ENCODE assay signal across 8 cellular contexts in the genomic region with DNA sequence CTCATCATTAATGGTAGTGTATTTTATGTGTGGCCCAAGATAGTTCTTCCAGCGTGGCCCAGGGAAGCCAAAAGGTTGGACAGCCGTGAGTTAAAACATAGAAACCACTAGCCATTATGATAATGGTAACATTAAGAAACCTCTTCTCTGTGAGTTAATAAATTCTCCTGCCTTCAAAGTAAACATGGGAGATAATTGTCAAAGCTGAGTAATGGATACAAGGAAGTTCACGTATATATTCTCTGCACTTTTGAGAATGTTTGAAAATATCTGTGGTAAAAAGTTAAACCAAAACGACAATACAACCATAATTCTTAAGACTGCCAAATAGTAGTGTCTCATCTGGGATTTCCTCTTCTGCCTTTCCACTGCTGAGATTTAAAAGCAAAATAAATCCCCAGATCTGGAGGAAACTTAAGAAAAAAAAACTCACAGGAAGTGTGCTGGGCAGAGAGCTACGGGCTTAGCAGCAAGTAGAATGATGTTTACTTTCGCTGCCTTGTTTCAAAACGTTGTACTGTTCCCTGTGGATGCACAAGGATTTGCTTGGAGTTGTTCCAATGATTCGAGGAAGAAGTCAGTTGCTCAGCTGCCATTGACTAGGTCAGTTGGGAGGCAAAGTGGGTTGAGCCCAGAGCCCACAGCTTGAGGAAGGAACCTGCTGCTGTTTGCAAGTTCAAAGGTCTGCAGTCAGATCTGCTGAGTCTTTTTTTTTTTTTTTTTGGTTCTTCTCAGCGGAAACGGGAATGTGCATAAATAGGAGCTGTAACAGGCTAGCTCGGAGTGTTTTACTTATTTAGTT. TPM values are rescaled to one million over a fixed set of nuclear protein-coding genes. Genes with fewer than 3 reads are reported as not detected.
DNase-seq lines count a peak whose midpoint lies in the region; FAIRE-seq and TF ChIP-seq lines count a peak whose summit lies in the region.

No MANE protein-coding gene starts in this region.

- peak overlapping the region; percentile 77 for H3K4me2 ChIP-seq in SU-DHL-6 (ENCODE audit: low read depth, low read length, poor library complexity, severe bottlenecking)

- no peak overlapping the region for H2AFZ ChIP-seq in SU-DHL-6 (ENCODE audit: low read depth, low read length, severe bottlenecking)

- peaks cover 33% of the 10 kb centered on the region for H3K79me2 ChIP-seq in SU-DHL-6 (ENCODE audit: insufficient read depth, low read length)

- no peaks in the 10 kb centered on the region for H3K27me3 ChIP-seq in SU-DHL-6 (ENCODE audit: low read length)
- H3K27me3 ChIP-seq in muscle layer of duodenum (ENCODE audit: low read depth, low read length), result no peaks in the 10 kb centered on the region

- H3K27ac ChIP-seq in SU-DHL-6 (ENCODE audit: low read depth, low read length) (peak overlapping the region; percentile 85), muscle layer of duodenum (ENCODE audit: low read length) (peak overlapping the region; percentile 88)

- no peak for TF ChIP-seq CTCF in SU-DHL-6 (IDR thresholded peaks at IDR 0.05; ENCODE audit: insufficient read depth, low read length, poor library complexity, severe bottlenecking)

- H3K36me3 ChIP-seq in SU-DHL-6 (ENCODE audit: low read length), result no peaks in the 10 kb centered on the region; the same call in 1 of the 2 replicates
- H3K36me3 ChIP-seq in muscle layer of duodenum (ENCODE audit: control insufficient read depth in 1 of 2, insufficient read depth in 2 of 2, low read length in 2 of 2), result peaks cover 12% of the 10 kb centered on the region in 2 donors

- H3K4me3 ChIP-seq in SU-DHL-6 (ENCODE audit: insufficient read depth, low read length, poor library complexity, severe bottlenecking) (peak overlapping the region; percentile 81), muscle layer of duodenum (ENCODE audit: low read depth in 1 of 2, low read length in 2 of 2) (peak overlapping the region; percentile 71 to 94)

- FAIRE-seq in endometrium (lab: Jason Lieb, UNC), result peak; percentile 37

- H3K9ac ChIP-seq in SU-DHL-6 (ENCODE audit: low read length), result peak overlapping the region; percentile 97

- H3K9me3 ChIP-seq in SU-DHL-6 (ENCODE audit: insufficient read depth, low read length), result no peaks in the 10 kb centered on the region
- H3K9me3 ChIP-seq in muscle layer of duodenum (ENCODE audit: control insufficient read depth in 1 of 2, low read length in 2 of 2), result no peaks in the 10 kb centered on the region

- DNase-seq in DMS79 treated with DMSO at 0.1 percent for 48 hours (lab: John Stamatoyannopoulos, UW), result peak; percentile 80
- peak; percentile 94 for DNase-seq in LHCN-M2 (ENCODE audit: low read depth)
- DNase-seq in ecto neural progenitor cell (ENCODE audit: low spot score), result no peak
- DNase-seq in middle frontal gyrus (ENCODE audit: extremely low spot score, low spot score), result no peak
- DNase-seq in activated CD4-positive, CD25-positive, alpha-beta regulatory T cell (lab: John Stamatoyannopoulos, UW), result no peak

- peaks cover 44% of the 10 kb centered on the region for H3F3A ChIP-seq in SU-DHL-6 (ENCODE audit: insufficient read depth)

- H3K4me1 ChIP-seq in muscle layer of duodenum (ENCODE audit: control insufficient read depth in 1 of 2, insufficient read depth in 2 of 2, low read length in 2 of 2), result peaks cover 4 to 27% of the 10 kb centered on the region in 2 donors

- no peaks in the 10 kb centered on the region for H3K9me2 ChIP-seq in SU-DHL-6 (replicated peaks; ENCODE audit: insufficient read depth, low read length)

- H4K20me1 ChIP-seq in SU-DHL-6 (ENCODE audit: low read depth, low read length), result no peaks in the 10 kb centered on the region

RNA-seq across cellular contexts. Expression of gene TPCN1, which starts 1.7 kb away (rescaled TPM):
- 17.8 and 21.4 TPM in 2 replicates for total RNA-seq in LHCN-M2 (2014; rRNA removed)
- 11.4 TPM for polyA plus RNA-seq in LHCN-M2 (2012)

RNA-seq across cellular contexts. Expression of gene RITA1, which starts 37.4 kb away (rescaled TPM):
- 34.2 and 38.0 TPM in 2 replicates for total RNA-seq in LHCN-M2 (2014; rRNA removed)
- polyA plus RNA-seq in LHCN-M2 (2012), result 23.2 TPM

RNA-seq across cellular contexts. Expression of gene DDX54, which starts 37.7 kb away (rescaled TPM):
- total RNA-seq in LHCN-M2 (2014; rRNA removed), result 58.7 and 74.3 TPM in 2 replicates
- 36.5 TPM for polyA plus RNA-seq in LHCN-M2 (2012)

Comparison
In these comparisons a context has a peak if more than half of its experiments do, and no peak if none do; other contexts are left out.
1. DNase-seq: peak in DMS79 treated with DMSO at 0.1 percent for 48 hours (single experiment) and LHCN-M2 (single experiment); none in ecto neural progenitor cell (single experiment), middle frontal gyrus (single experiment) and activated CD4-positive, CD25-positive, alpha-beta regulatory T cell (0 of 4).